29 cellular contexts compared by ENCODE assay signal in genomic region chr6:24057030-24057429, GRCh38.
"Had no signal": no experiment of that assay in that cellular context is flagged by ENCODE, and none has a peak within 500 bp of the region (broad histone marks: within the 10 kb centered on the region; RNA-seq: fewer than 3 reads in every experiment).

No MANE protein-coding gene starts in this region.

- H3K27ac Mint-ChIP-seq: dendritic cell treated with granulocyte-macrophage colony-stimulating factor and Interleukin-4, amounts not matched to agents 40 ng/mL and 50 ng/mL, for 4 days; effector memory CD8-positive, alpha-beta T cell; endodermal cell had no signal

- H3K27ac ChIP-seq: colonic mucosa, coronary artery, dorsolateral prefrontal cortex, epithelial cell of prostate, esophagus muscularis mucosa, esophagus squamous epithelium, foreskin keratinocyte, gastrocnemius medialis, gastroesophageal sphincter, heart left ventricle, heart right ventricle had no signal

- H3K9me3 ChIP-seq: colonic mucosa, esophagus muscularis mucosa, esophagus squamous epithelium, gastrocnemius medialis, gastroesophageal sphincter, heart left ventricle had no signal

- FAIRE-seq: colon, endometrium, endothelial cell of umbilical vein, frontal cortex had no signal

- DNase-seq: colonic mucosa; cortex of kidney; dermis blood vessel endothelial cell; dorsolateral prefrontal cortex; effector CD4-positive, alpha-beta T cell; effector CD8-positive, alpha-beta T cell; effector memory CD4-positive, alpha-beta T cell; effector memory CD8-positive, alpha-beta T cell; endodermal cell; erythroblast; esophagus squamous epithelium; foreskin fibroblast; foreskin keratinocyte; foreskin melanocyte; gastrocnemius medialis; glutamatergic neuron; head of caudate nucleus; heart left ventricle; heart right ventricle had no signal

- H3K27me3 ChIP-seq: colonic mucosa, dorsolateral prefrontal cortex, esophagus muscularis mucosa, esophagus squamous epithelium, foreskin keratinocyte, gastrocnemius medialis, gastroesophageal sphincter, heart left ventricle, heart right ventricle had no signal

- H3K4me1 ChIP-seq: colonic mucosa, esophagus muscularis mucosa, esophagus squamous epithelium, foreskin keratinocyte, gastrocnemius medialis, gastroesophageal sphincter, heart left ventricle had no signal

- H3K36me3 ChIP-seq: colonic mucosa, esophagus muscularis mucosa, esophagus squamous epithelium, gastrocnemius medialis, gastroesophageal sphincter, heart left ventricle, heart right ventricle had no signal

- ATAC-seq: effector memory CD8-positive, alpha-beta T cell; esophagus mucosa; foreskin keratinocyte; gastrocnemius medialis; gastroesophageal sphincter; heart left ventricle; heart right ventricle had no signal

- H3K9me3 Mint-ChIP-seq: endodermal cell had no signal

- H3K4me3 ChIP-seq: colonic mucosa, coronary artery, dorsolateral prefrontal cortex, esophagus muscularis mucosa, esophagus squamous epithelium, gastrocnemius medialis, gastroesophageal sphincter, heart left ventricle, heart right ventricle had no signal
